In genomic region chr4:122576261-122577188, GRCh38 we compare ENCODE assay signal across 9 cellular contexts. TPM values are rescaled to one million over a fixed set of nuclear protein-coding genes. Genes with fewer than 3 reads are reported as not detected.
DNase-seq lines count a peak whose midpoint lies in the region; ATAC-seq and TF ChIP-seq lines count a peak whose summit lies in the region.
"Had no signal": no experiment of that assay in that cellular context is flagged by ENCODE, and none has a peak within 500 bp of the region (broad histone marks: within the 10 kb centered on the region; RNA-seq: fewer than 3 reads in every experiment).

No MANE protein-coding gene starts in this region.

- intact Hi-C loops in HCT116 (cut with micrococcal nuclease) (loop anchor here (1.0 to 2.0 kb wide), 4 partner anchors 266 to 676 kb away; no protein-coding TSS in a partner anchor), uterus (cut with DNase I; ENCODE audit: low total_unique reads) (no loop called here)

- peak overlapping the region; percentile 73 to 96 for H3K27ac Mint-ChIP-seq in activated naive CD4-positive, alpha-beta T cell treated with anti-CD3 and anti-CD28 coated beads, Interleukin-2, amount 50 U/mL, for 72 hours

- peaks cover 0 to 17% of the 10 kb centered on the region in 2 donors for H3K9me3 Mint-ChIP-seq in activated naive CD4-positive, alpha-beta T cell treated with anti-CD3 and anti-CD28 coated beads, Interleukin-2, amount 50 U/mL, for 72 hours

- H3K4me1 ChIP-seq in HCT116 (ENCODE audit: control insufficient read depth in 1 of 2, insufficient read depth in 2 of 2, low read length in 2 of 2) = no peaks in the 10 kb centered on the region
- no peaks in the 10 kb centered on the region for H3K4me1 ChIP-seq in uterus

- TF ChIP-seq RAD21 in HCT116 (IDR thresholded peaks at IDR 0.05; ENCODE audit: low read depth) = peak; percentile 86

- H4K20me1 ChIP-seq in HCT116 (ENCODE audit: insufficient read depth) = no peaks in the 10 kb centered on the region

- H3K27me3 ChIP-seq in HCT116 (ENCODE audit: insufficient read depth, low read length) (no peaks in the 10 kb centered on the region), uterus (no peaks in the 10 kb centered on the region)

- ATAC-seq in HCT116 = peak; percentile 78
- ATAC-seq in activated naive CD4-positive, alpha-beta T cell treated with anti-CD3 and anti-CD28 coated beads, Interleukin-2, amount 50 U/mL, for 72 hours = peak; percentile 29 to 68

- TF ChIP-seq CTCF in HCT116 (IDR thresholded peaks at IDR 0.05 in 2 of 3, conservative IDR thresholded peaks at IDR 0.05 in 1 of 3; ENCODE audit: borderline replicate concordance in 1 of 3, insufficient read depth in 1 of 3, low read depth in 2 of 3, low read length in 2 of 3) (peak; percentile 60 to 80 (median 62); a peak in 5 of 6 replicates), uterus (IDR thresholded peaks at IDR 0.05) (peak; percentile 20 to 33 (median 22))

- CTCF ChIA-PET in HCT116 (lab: Charles Lee) = interaction anchor here (1.1 to 4.1 kb wide), 3 partner anchors 338 to 676 kb away, joined by 3 to 52 read pairs (median 14); no protein-coding TSS in a partner anchor

- no peaks in the 10 kb centered on the region for H3K9me2 ChIP-seq in HCT116 (ENCODE audit: insufficient read depth)

- H3K36me3 ChIP-seq in HCT116 (ENCODE audit: control insufficient read depth in 1 of 2, insufficient read depth in 2 of 2, low read length in 2 of 2) = no peaks in the 10 kb centered on the region
- H3K36me3 ChIP-seq in uterus = no peaks in the 10 kb centered on the region

- BruUV-seq in HCT116 (replicated peaks; lab: Mats Ljungman, UMichigan) = no TSS peak

- TF ChIP-seq POLR2A in HCT116 (IDR thresholded peaks at IDR 0.05; ENCODE audit: borderline replicate concordance, extremely low read depth, insufficient read depth, insufficient read length) (no peak), uterus (IDR thresholded peaks at IDR 0.05) (no peak)

- POLR2A ChIA-PET in HCT116 (lab: Charles Lee) = no interaction called here

- H2AFZ ChIP-seq in HCT116 (ENCODE audit: low read depth, low read length, poor library complexity, severe bottlenecking) = peak overlapping the region; percentile 13

- no peak overlapping the region for H3K4me2 ChIP-seq in HCT116 (ENCODE audit: low read length)

- no peak overlapping the region for H3K9ac ChIP-seq in HCT116 (ENCODE audit: low read length)

- RAD21 ChIA-PET in HCT116 (lab: Charles Lee; ENCODE audit: low non-redundant PET in 1 of 2, low total read pairs in 2 of 2, uncharacterized antibody in 2 of 2, unreplicated experiment in 2 of 2) = interaction anchor here (1.4 to 1.9 kb wide), 2 partner anchors 676 kb away, joined by 5 to 12 read pairs; no protein-coding TSS in a partner anchor

- H3K36me3 Mint-ChIP-seq in activated naive CD4-positive, alpha-beta T cell treated with anti-CD3 and anti-CD28 coated beads, Interleukin-2, amount 50 U/mL, for 72 hours = peaks cover 10 to 42% of the 10 kb centered on the region in 2 donors

- DNase-seq in activated T-cell treated with anti-CD3 and anti-CD28 coated beads for 24 hours (ENCODE audit: low read depth) = peak; percentile 41
- DNase-seq in activated T-cell treated with anti-CD3 and anti-CD28 coated beads, Interleukin-2, amount 50 U/mL, for 48 hours = no peak
- DNase-seq in HCT116 (ENCODE audit: low read depth, low spot score) = peak; percentile 36
- DNase-seq in NCI-H446 treated with DMSO at 0.1 percent for 48 hours (lab: John Stamatoyannopoulos, UW) = peak; percentile 1
- DNase-seq in activated naive CD4-positive, alpha-beta T cell treated with anti-CD3 and anti-CD28 coated beads, Interleukin-2, amount 50 U/mL, for 72 hours (ENCODE audit: low spot score in 2 of 2) = peak in 1 of 2 donors; percentile 57
- peak; percentile 87 for DNase-seq in inferior parietal cortex (ENCODE audit: extremely low spot score)
- no peak for DNase-seq in uterus
- DNase-seq in DMS79 (lab: John Stamatoyannopoulos, UW) = no peak

- no peak overlapping the region for H3K27ac ChIP-seq in HCT116 (ENCODE audit: low read depth, low read length)
- no peak overlapping the region for H3K27ac ChIP-seq in uterus

- no peaks in the 10 kb centered on the region for H3K9me3 ChIP-seq in HCT116 (ENCODE audit: control insufficient read depth in 1 of 2, insufficient read depth in 1 of 2, low read depth in 1 of 2, low read length in 2 of 2)
- H3K9me3 ChIP-seq in uterus = no peaks in the 10 kb centered on the region

- H3K4me3 ChIP-seq in HCT116 (replicated peaks in 1 of 2; ENCODE audit: low read depth in 1 of 2, low read length in 2 of 2) (no peak overlapping the region), uterus (no peak overlapping the region)

- no peaks in the 10 kb centered on the region for H3K79me2 ChIP-seq in HCT116 (ENCODE audit: insufficient read depth, low read length)

TF ChIP-seq in HCT116, 20 proteins besides CTCF, POLR2A, EP300 and RAD21:
- TF ChIP-seq JUND (IDR thresholded peaks at IDR 0.05) (no peak), EZH2phosphoT487 (IDR thresholded peaks at IDR 0.05; ENCODE audit: borderline replicate concordance) (no peak), ZBTB33 (IDR thresholded peaks at IDR 0.05; ENCODE audit: extremely low read depth, insufficient replicate concordance, low read length) (no peak), CBX3 (IDR thresholded peaks at IDR 0.05; ENCODE audit: low read depth) (no peak), CEBPB (IDR thresholded peaks at IDR 0.05; ENCODE audit: low read depth) (no peak), ZNF274 (IDR thresholded peaks at IDR 0.05; ENCODE audit: low read depth, low read length) (no peak), ELF1 (IDR thresholded peaks at IDR 0.05; ENCODE audit: borderline replicate concordance, low read depth) (no peak), EZH2 (IDR thresholded peaks at IDR 0.05) (no peak), TCF7L2 (IDR thresholded peaks at IDR 0.05; ENCODE audit: borderline replicate concordance, extremely low read depth, insufficient read depth, insufficient read length) (no peak), ZFX (IDR thresholded peaks at IDR 0.05) (no peak), FOSL1 (IDR thresholded peaks at IDR 0.05; ENCODE audit: low read depth) (no peak), EGR1 (IDR thresholded peaks at IDR 0.05; ENCODE audit: low read depth) (no peak), MAX (IDR thresholded peaks at IDR 0.05) (no peak)

RNA-seq across cellular contexts. Expression of gene IL21, which starts 44.3 kb away (rescaled TPM):
- total RNA-seq in HCT116 (2021; ENCODE audit: unreplicated experiment) (0.12 TPM), uterus (not detected)
- polyA plus RNA-seq in HCT116 (2012) = not detected in 2 replicates
- 10 to 100 TPM; 16.6 to 40.1 TPM for total RNA-seq in activated naive CD4-positive, alpha-beta T cell treated with anti-CD3 and anti-CD28 coated beads, Interleukin-2, amount 50 U/mL, for 72 hours
- total RNA-seq: subcutaneous adipose tissue had no signal

Comparison
In these comparisons a context has a peak if more than half of its experiments do, and no peak if none do; other contexts are left out.
1. DNase-seq: peak in activated T-cell treated with anti-CD3 and anti-CD28 coated beads for 24 hours (single experiment), HCT116 (single experiment), NCI-H446 treated with DMSO at 0.1 percent for 48 hours (single experiment) and inferior parietal cortex (single experiment); none in activated T-cell treated with anti-CD3 and anti-CD28 coated beads, Interleukin-2, amount 50 U/mL, for 48 hours (0 of 2), uterus (0 of 2) and DMS79 (single experiment).
2. RNA of gene IL21, which starts 44.3 kb away (total RNA-seq): 16.6 to 40.1 TPM in activated naive CD4-positive, alpha-beta T cell treated with anti-CD3 and anti-CD28 coated beads, Interleukin-2, amount 50 U/mL, for 72 hours; 0.12 TPM in HCT116 (single experiment) and not detected in uterus; every median in the first group is over 10 times any median in the second.